24 cellular contexts compared by ENCODE assay signal in the genomic region with DNA sequence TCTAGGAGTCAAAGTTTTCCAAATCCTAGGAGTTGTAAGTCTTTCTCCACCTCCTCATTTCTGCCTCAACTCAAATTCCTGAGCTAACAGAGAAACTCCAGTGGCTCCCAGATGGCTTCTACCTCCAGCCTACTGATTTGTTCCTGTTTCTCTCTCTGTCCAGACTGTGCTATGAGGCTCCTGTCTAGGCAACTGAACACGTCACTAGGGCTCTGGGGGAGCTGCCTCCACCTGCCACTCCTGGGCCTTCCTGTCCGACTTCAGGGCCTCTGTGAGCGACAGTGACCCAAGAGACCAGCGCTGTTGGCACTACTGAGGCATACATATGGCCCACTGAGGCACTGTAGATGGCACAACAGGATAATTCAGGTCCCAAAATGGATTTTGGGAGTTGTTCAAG.
DNase-seq lines count a peak whose midpoint lies in the region; ATAC-seq, FAIRE-seq and TF ChIP-seq lines count a peak whose summit lies in the region.
"Had no signal": no experiment of that assay in that cellular context is flagged by ENCODE, and none has a peak within 500 bp of the region (broad histone marks: within the 10 kb centered on the region; RNA-seq: fewer than 3 reads in every experiment).

No MANE protein-coding gene starts in this region.

- no peak for FAIRE-seq in K562 (lab: Jason Lieb, UNC)
- FAIRE-seq: HepG2 had no signal

- TF ChIP-seq POLR2A in K562 (conservative IDR thresholded peaks at IDR 0.05) (no peak), stomach (IDR thresholded peaks at IDR 0.05) (no peak), transverse colon (IDR thresholded peaks at IDR 0.05) (no peak)

- POLR2A ChIA-PET in K562 (lab: Yijun Ruan, JAX) = interaction anchor here (0.7 to 1.2 kb wide), 2 partner anchors 9 to 552 kb away, joined by 3 to 5 read pairs; no protein-coding TSS in a partner anchor

- TF ChIP-seq RAD21 in K562 (CRISPR knock-in tag; conservative IDR thresholded peaks at IDR 0.05 in 1 of 2, IDR thresholded peaks at IDR 0.05 in 1 of 2) = no peak

- no peaks in the 10 kb centered on the region for H3K4me1 Mint-ChIP-seq in neural progenitor cell

- H3K9me1 ChIP-seq in K562 (ENCODE audit: control insufficient read depth, insufficient read depth, low read length) = no peaks in the 10 kb centered on the region

- H3K4me1 ChIP-seq in left ventricle myocardium inferior (peaks cover 12% of the 10 kb centered on the region), K562 (replicated peaks in 1 of 2; ENCODE audit: control insufficient read depth in 2 of 2, insufficient read depth in 2 of 2, low read length in 2 of 2) (no peaks in the 10 kb centered on the region), stomach (no peaks in the 10 kb centered on the region), neural progenitor cell (no peaks in the 10 kb centered on the region), transverse colon (no peaks in the 10 kb centered on the region)

- H3K9me3 Mint-ChIP-seq in neural progenitor cell = no peaks in the 10 kb centered on the region
- H3K9me3 Mint-ChIP-seq: CD4-positive, alpha-beta T cell had no signal

- BruUV-seq in K562 (replicated peaks; lab: Mats Ljungman, UMichigan) = no TSS peak

- peak; percentile 75 for ATAC-seq in K562
- no peak for ATAC-seq in left lobe of liver
- no peak for ATAC-seq in HG02642 (IDR thresholded peaks at IDR 0.05; ENCODE audit: poor library complexity, unreplicated experiment)
- ATAC-seq: HepG2 had no signal

- no peaks in the 10 kb centered on the region for H3K9me3 ChIP-seq in left ventricle myocardium inferior (replicated peaks)
- no peaks in the 10 kb centered on the region for H3K9me3 ChIP-seq in K562 (replicated peaks; ENCODE audit: control insufficient read depth, insufficient read depth, low read depth, low read length)
- peaks cover 0 to 3% (median 0%) of the 10 kb centered on the region in 4 donors for H3K9me3 ChIP-seq in stomach
- H3K9me3 ChIP-seq in neural progenitor cell (ENCODE audit: low read depth) = no peaks in the 10 kb centered on the region
- no peaks in the 10 kb centered on the region for H3K9me3 ChIP-seq in transverse colon
- H3K9me3 ChIP-seq: BLaER1 had no signal

- no peaks in the 10 kb centered on the region for H3F3A ChIP-seq in neural progenitor cell (ENCODE audit: low read depth)

- H3K79me2 ChIP-seq in K562 (ENCODE audit: control insufficient read depth, insufficient read depth, low read length) (no peaks in the 10 kb centered on the region), neural progenitor cell (ENCODE audit: low read depth) (no peaks in the 10 kb centered on the region)

- no peak overlapping the region for H3K9ac ChIP-seq in K562 (ENCODE audit: insufficient read depth in 1 of 2, low read depth in 2 of 2, low read length in 2 of 2)
- H3K9ac ChIP-seq in neural progenitor cell = no peak overlapping the region
- H3K9ac ChIP-seq: BLaER1 had no signal

- H3K36me3 ChIP-seq in left ventricle myocardium inferior (peaks cover 41% of the 10 kb centered on the region), K562 (ENCODE audit: control insufficient read depth, insufficient read depth, low read length) (no peaks in the 10 kb centered on the region), stomach (no peaks in the 10 kb centered on the region), neural progenitor cell (no peaks in the 10 kb centered on the region), transverse colon (no peaks in the 10 kb centered on the region)
- H3K36me3 ChIP-seq: BLaER1 had no signal

- no peak overlapping the region for H3K27ac Mint-ChIP-seq in neural progenitor cell
- H3K27ac Mint-ChIP-seq: CD4-positive, alpha-beta T cell had no signal

- 8% methylated on average over 4 of the region's 4 CpGs for WGBS in K562 (ENCODE audit: insufficient coverage, low coverage, missing lambda C conversion rate)
- 80 to 90% (median 86%) methylated on average over 4 of the region's 4 CpGs for WGBS in stomach, 5 donors
- 90% methylated on average over 4 of the region's 4 CpGs; no CpG with 5 or more reads in 1 of the 2 donors for WGBS in transverse colon (ENCODE audit: low coverage in 1 of 2), 2 donors

- TF ChIP-seq EP300 in K562 (IDR thresholded peaks at IDR 0.05; ENCODE audit: low read length) = no peak
- TF ChIP-seq EP300 in stomach (IDR thresholded peaks at IDR 0.05) = no peak
- no peak for TF ChIP-seq EP300 in transverse colon (IDR thresholded peaks at IDR 0.05; ENCODE audit: low read depth)

- no peak for TF ChIP-seq CTCF in left ventricle myocardium inferior (IDR thresholded peaks at IDR 0.05; ENCODE audit: borderline replicate concordance)
- no peak for TF ChIP-seq CTCF in K562 (IDR thresholded peaks at IDR 0.05 in 2 of 3, conservative IDR thresholded peaks at IDR 0.05 in 1 of 3; ENCODE audit: insufficient read depth in 2 of 3, low read depth in 1 of 3, low read length in 3 of 3)
- TF ChIP-seq CTCF in stomach (IDR thresholded peaks at IDR 0.05) = no peak
- no peak for TF ChIP-seq CTCF in neural progenitor cell (IDR thresholded peaks at IDR 0.05)
- no peak for TF ChIP-seq CTCF in transverse colon (IDR thresholded peaks at IDR 0.05)

- no peak overlapping the region for H3K4me3 ChIP-seq in left ventricle myocardium inferior
- H3K4me3 ChIP-seq in K562 = no peak overlapping the region
- no peak overlapping the region for H3K4me3 ChIP-seq in stomach
- no peak overlapping the region for H3K4me3 ChIP-seq in neural progenitor cell
- H3K4me3 ChIP-seq in transverse colon = no peak overlapping the region
- H3K4me3 ChIP-seq: BLaER1, PC-9 had no signal

- intact Hi-C loops in left ventricle myocardium inferior (cut with micrococcal nuclease) = no loop called here
- intact Hi-C loops in cardiac septum (cut with DNase I) = no loop called here
- intact Hi-C loops in K562 (cut with micrococcal nuclease) = no loop called here
- intact Hi-C loops in stomach (cut with DNase I; ENCODE audit: low total_unique reads) = no loop called here
- intact Hi-C loops in transverse colon (cut with DNase I; ENCODE audit: low total_unique reads) = no loop called here

- no peak for DNase-seq in left ventricle myocardium inferior
- no peak for DNase-seq in cardiac septum (ENCODE audit: low spot score)
- no peak for DNase-seq in K562 (ENCODE audit: extremely low read depth in 1 of 4, low spot score in 3 of 4)
- DNase-seq in left lobe of liver (ENCODE audit: low spot score) = peak; percentile 35
- peak; percentile 5 for DNase-seq in stomach
- no peak for DNase-seq in neural progenitor cell (ENCODE audit: low spot score)
- DNase-seq in transverse colon = no peak
- DNase-seq: COR-L47, DMS79, H7, KBM-7, MM.1S, NCI-H1048, NCI-H1417 treated with DMSO at 0.1 percent for 48 hours, NCI-H187 treated with DMSO at 0.1 percent for 48 hours, NCI-H2107, NCI-H510A, NCI-H748 treated with DMSO at 0.1 percent for 48 hours, PC-9 had no signal

- no peaks in the 10 kb centered on the region for H4K20me1 ChIP-seq in K562 (replicated peaks; ENCODE audit: control insufficient read depth, insufficient read depth, low read length)
- no peaks in the 10 kb centered on the region for H4K20me1 ChIP-seq in neural progenitor cell (ENCODE audit: low read depth)
- H4K20me1 ChIP-seq: BLaER1 had no signal

- H3K36me3 Mint-ChIP-seq in neural progenitor cell = peaks cover 2% of the 10 kb centered on the region

- CTCF ChIA-PET in K562 (lab: Yijun Ruan, JAX; ENCODE audit: low intra/inter-chr PET ratio) = no interaction called here

- H3K27ac ChIP-seq in left ventricle myocardium inferior (replicated peaks) (peak overlapping the region; percentile 33), K562 (ENCODE audit: extremely low read depth, low read depth, low read length) (no peak overlapping the region), stomach (no peak overlapping the region), neural progenitor cell (no peak overlapping the region), transverse colon (no peak overlapping the region)
- H3K27ac ChIP-seq: BLaER1, PC-9, RWPE1 had no signal

- peaks cover 4% of the 10 kb centered on the region for H3K27me3 Mint-ChIP-seq in neural progenitor cell (ENCODE audit: insufficient read depth, low read depth)
- H3K27me3 Mint-ChIP-seq: CD4-positive, alpha-beta T cell had no signal

- H2AFZ ChIP-seq in K562 (ENCODE audit: low read depth, low read length) (no peak overlapping the region), neural progenitor cell (replicated peaks) (no peak overlapping the region)
- H2AFZ ChIP-seq: PC-9 had no signal

- in situ Hi-C loops in K562 (cut with MboI) (no loop called here), transverse colon (cut with MboI; ENCODE audit: low pct_ligation_motif_present in 1 of 4, low pct_unique_long_range_greater_than_20kb in 1 of 4, low sequenced_read_pairs in 3 of 4) (no loop called here)

- no peak overlapping the region for H3K4me3 Mint-ChIP-seq in neural progenitor cell
- H3K4me3 Mint-ChIP-seq: CD4-positive, alpha-beta T cell had no signal

- no peak overlapping the region for H3K4me2 ChIP-seq in K562 (ENCODE audit: insufficient read depth, low read length)
- H3K4me2 ChIP-seq in neural progenitor cell = no peak overlapping the region
- H3K4me2 ChIP-seq: BLaER1, PC-9 had no signal

- H3K27me3 ChIP-seq in left ventricle myocardium inferior (ENCODE audit: low read depth) (no peaks in the 10 kb centered on the region), K562 (ENCODE audit: control insufficient read depth in 2 of 2, insufficient read depth in 2 of 2, low read length in 2 of 2) (peaks cover 9 to 37% of the 10 kb centered on the region in 2 experiments; a peak in 4 of 5 replicates), stomach (no peaks in the 10 kb centered on the region), neural progenitor cell (no peaks in the 10 kb centered on the region), transverse colon (no peaks in the 10 kb centered on the region)
- H3K27me3 ChIP-seq: BLaER1 had no signal

TF ChIP-seq in K562, 482 proteins besides CTCF, POLR2A, EP300 and RAD21:
- TF ChIP-seq E2F3 (CRISPR knock-in tag; IDR thresholded peaks at IDR 0.05) = no peak
- no peak for TF ChIP-seq ARID1B (IDR thresholded peaks at IDR 0.05)
- no peak for TF ChIP-seq YY1 (IDR thresholded peaks at IDR 0.05; ENCODE audit: borderline replicate concordance in 1 of 3, control insufficient read depth in 1 of 3, extremely low read depth in 1 of 3, insufficient read depth in 3 of 3, insufficient read length in 1 of 3, insufficient replicate concordance in 2 of 3, low read depth in 1 of 3, low read length in 2 of 3)
- no peak for TF ChIP-seq ZSCAN29 (IDR thresholded peaks at IDR 0.05)
- no peak for TF ChIP-seq ZNF583 (CRISPR knock-in tag; IDR thresholded peaks at IDR 0.05)
- no peak for TF ChIP-seq PHB2 (IDR thresholded peaks at IDR 0.05; ENCODE audit: low read depth)
- TF ChIP-seq ZKSCAN3 (CRISPR knock-in tag; IDR thresholded peaks at IDR 0.05) = no peak

Comparison
In these comparisons a context has a peak if more than half of its experiments do, and no peak if none do; other contexts are left out.
1. DNase-seq: peak in left lobe of liver (single experiment) and stomach (single experiment); none in left ventricle myocardium inferior (single experiment), cardiac septum (single experiment), K562 (0 of 4), neural progenitor cell (single experiment) and transverse colon (single experiment).